In the genomic region with DNA sequence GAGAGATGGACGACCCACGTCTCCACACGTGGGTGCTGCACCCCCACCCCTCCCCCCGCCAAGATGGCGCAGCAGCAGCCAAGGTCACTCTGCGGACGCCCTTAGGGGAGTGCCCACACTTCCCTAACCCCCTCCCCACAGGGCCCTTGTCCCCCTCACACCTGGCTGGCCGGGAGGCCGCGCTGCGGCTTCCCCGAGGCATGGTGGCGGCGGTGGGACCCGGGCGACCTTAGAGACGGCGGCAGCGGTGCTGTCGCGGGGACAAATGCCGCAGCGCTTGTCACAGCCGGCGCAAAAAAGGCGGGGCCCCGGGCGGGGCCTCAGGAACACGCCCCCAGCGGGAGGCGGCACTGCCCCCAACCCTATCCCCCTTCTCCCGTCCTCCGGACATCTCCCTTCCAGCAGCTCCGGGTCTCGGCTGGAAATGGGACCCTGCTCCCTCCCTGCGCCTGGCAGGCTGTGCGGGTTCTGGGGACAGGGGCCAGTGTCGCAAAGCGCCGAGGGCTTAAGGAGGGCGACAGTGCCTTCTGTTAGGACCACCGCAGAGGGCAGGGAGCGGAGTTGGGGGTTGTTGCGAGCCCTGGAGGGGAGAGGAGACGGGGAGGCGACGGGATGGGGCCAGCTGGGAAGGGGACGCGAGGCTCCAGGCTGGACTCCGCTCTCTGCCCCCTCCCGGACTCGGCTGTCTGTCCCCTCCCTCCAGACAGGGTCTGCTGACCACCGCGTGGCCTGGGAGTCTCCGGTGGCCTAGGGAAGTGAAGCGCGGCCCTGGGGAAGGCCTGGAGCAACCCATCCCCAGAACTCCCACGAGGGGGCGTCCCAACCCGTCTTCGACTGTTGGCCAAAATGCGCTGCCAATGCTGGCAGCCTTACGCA, we compare ENCODE assay signal across 8 cellular contexts. TPM values are rescaled to one million over a fixed set of nuclear protein-coding genes. Genes with fewer than 3 reads are reported as not detected.
DNase-seq lines count a peak whose midpoint lies in the region; ATAC-seq lines count a peak whose summit lies in the region.

A gene (minus strand): TSS at position 300 of the 876 bp plus-strand sequence. CDS start 98 bp downstream, at position 202.

- H3K27me3 ChIP-seq in effector memory CD4-positive, alpha-beta T cell (replicated peaks; ENCODE audit: control insufficient read depth, insufficient read depth, low read length, poor library complexity, severe bottlenecking) = no peaks in the 10 kb centered on the region
- peaks cover 0 to 4% of the 10 kb centered on the region in 2 experiments for H3K27me3 ChIP-seq in mesenchymal stem cell (ENCODE audit: control insufficient read depth in 1 of 2, insufficient read depth in 1 of 2, low read length in 2 of 2)

- H2BK12ac ChIP-seq in mesenchymal stem cell (ENCODE audit: low read length in 2 of 2) = peak within 1 kb of the TSS; percentile 37 to 90

- H3K4me3 Mint-ChIP-seq in activated CD8-positive, alpha-beta T cell treated with anti-CD3 and anti-CD28 coated beads, Interleukin-2, amount 10 ng/mL, durations not matched to agents 7 days and 5 days = peak within 1 kb of the TSS; percentile 82

- peaks cover 20% of the 10 kb centered on the region for H3K36me3 Mint-ChIP-seq in activated CD8-positive, alpha-beta T cell treated with anti-CD3 and anti-CD28 coated beads, Interleukin-2, amount 10 ng/mL, durations not matched to agents 7 days and 5 days (ENCODE audit: low read depth)

- no peaks in the 10 kb centered on the region for H3K9me3 ChIP-seq in effector memory CD4-positive, alpha-beta T cell (ENCODE audit: control insufficient read depth, low read length)
- H3K9me3 ChIP-seq in mesenchymal stem cell (ENCODE audit: control insufficient read depth, low read length) = no peaks in the 10 kb centered on the region

- DNase-seq in GM03348 (ENCODE audit: low spot score) (peak; percentile 92), NCI-H82 (lab: John Stamatoyannopoulos, UW) (peak; percentile 90), mesenchymal stem cell (peak; percentile 88)
- DNase-seq in activated CD8-positive, alpha-beta T cell treated with anti-CD3 and anti-CD28 coated beads, Interleukin-2, amount 10 ng/mL, durations not matched to agents 7 days and 5 days = peak; percentile 84
- peak; percentile 44 to 62 (median 59) for DNase-seq in effector memory CD4-positive, alpha-beta T cell
- DNase-seq in stimulated activated CD8-positive, alpha-beta memory T cell treated with anti-CD3 and anti-CD28 coated beads, Interleukin-12 subunit alpha, Interleukin-12 subunit beta, amount 100 ng/mL, for 1 hour (ENCODE audit: low read depth) = peak; percentile 59

- peak within 1 kb of the TSS; percentile 98 for H4K91ac ChIP-seq in mesenchymal stem cell (ENCODE audit: low read length)

- peak within 1 kb of the TSS; percentile 91 for H2BK120ac ChIP-seq in mesenchymal stem cell (ENCODE audit: low read depth, low read length)

- peaks cover 59% of the 10 kb centered on the region for H3K4me1 Mint-ChIP-seq in activated CD8-positive, alpha-beta T cell treated with anti-CD3 and anti-CD28 coated beads, Interleukin-2, amount 10 ng/mL, durations not matched to agents 7 days and 5 days (ENCODE audit: low read depth)

- H3K14ac ChIP-seq in mesenchymal stem cell (ENCODE audit: low read length in 2 of 2) = peak within 1 kb of the TSS in 1 of 2 experiments; percentile 93

- peaks cover 37% of the 10 kb centered on the region for H3K4me1 ChIP-seq in effector memory CD4-positive, alpha-beta T cell (ENCODE audit: control insufficient read depth, insufficient read depth, low read length, poor library complexity, severe bottlenecking)
- peaks cover 41% of the 10 kb centered on the region for H3K4me1 ChIP-seq in mesenchymal stem cell (ENCODE audit: control insufficient read depth, insufficient read depth, low read depth, low read length)

- peak within 1 kb of the TSS; percentile 63 for H2BK15ac ChIP-seq in mesenchymal stem cell (ENCODE audit: low read depth, poor library complexity, severe bottlenecking)

- H3K18ac ChIP-seq in mesenchymal stem cell (ENCODE audit: low read depth in 1 of 2, low read length in 2 of 2) = peak within 1 kb of the TSS; percentile 74 to 88

- peak within 1 kb of the TSS; percentile 44 for H2AK5ac ChIP-seq in mesenchymal stem cell (ENCODE audit: low read length, severe bottlenecking)

- CTCF ChIA-PET in activated CD8-positive, alpha-beta T cell treated with anti-CD3 and anti-CD28 coated beads, Interleukin-2, amount 10 ng/mL, durations not matched to agents 7 days and 5 days (lab: Charles Lee) = interaction anchor here (0.6 to 3.2 kb wide), 7 partner anchors 12 to 1259 kb away, joined by 3 to 15 read pairs (median 4); a partner anchor contains a TSS

- no peaks in the 10 kb centered on the region for H3K9me3 Mint-ChIP-seq in activated CD8-positive, alpha-beta T cell treated with anti-CD3 and anti-CD28 coated beads, Interleukin-2, amount 10 ng/mL, durations not matched to agents 7 days and 5 days (ENCODE audit: insufficient read depth)

- POLR2A ChIA-PET in activated CD8-positive, alpha-beta T cell treated with anti-CD3 and anti-CD28 coated beads, Interleukin-2, amount 10 ng/mL, durations not matched to agents 7 days and 5 days (lab: Charles Lee) = interaction anchor here (0.7 to 2.2 kb wide), 6 partner anchors 10 to 90 kb away, joined by 3 to 9 read pairs (median 3); a partner anchor contains a TSS

- H3K23ac ChIP-seq in mesenchymal stem cell (ENCODE audit: low read length in 2 of 2) = peak within 1 kb of the TSS in 1 of 2 experiments; percentile 34

- H3K4me2 ChIP-seq in mesenchymal stem cell (ENCODE audit: low read length, poor library complexity, severe bottlenecking) = peak within 1 kb of the TSS; percentile 87

- no peak within 1 kb of the TSS for H2BK5ac ChIP-seq in mesenchymal stem cell (ENCODE audit: low read depth, low read length, poor library complexity, severe bottlenecking)

- ATAC-seq in HG03039 (IDR thresholded peaks at IDR 0.05; ENCODE audit: unreplicated experiment) (peak; percentile 44), GM18909 (IDR thresholded peaks at IDR 0.05; ENCODE audit: poor library complexity, unreplicated experiment) (no peak)
- ATAC-seq in activated CD8-positive, alpha-beta T cell treated with anti-CD3 and anti-CD28 coated beads, Interleukin-2, amount 10 ng/mL, durations not matched to agents 7 days and 5 days = peak; percentile 72

- peak within 1 kb of the TSS; percentile 82 to 89 for H3K4ac ChIP-seq in mesenchymal stem cell (ENCODE audit: low read depth in 1 of 2, low read length in 2 of 2)

- peak within 1 kb of the TSS; percentile 86 for H3K9ac ChIP-seq in mesenchymal stem cell (ENCODE audit: low read length)

- peaks cover 3% of the 10 kb centered on the region for H3K79me1 ChIP-seq in mesenchymal stem cell (replicated peaks; ENCODE audit: low read length, poor library complexity, severe bottlenecking)

- H4K8ac ChIP-seq in mesenchymal stem cell (ENCODE audit: low read length) = peak within 1 kb of the TSS; percentile 96

- peak within 1 kb of the TSS; percentile 98 for H3K4me3 ChIP-seq in effector memory CD4-positive, alpha-beta T cell (ENCODE audit: insufficient read depth, low read depth, low read length, poor library complexity, severe bottlenecking)
- peak within 1 kb of the TSS; percentile 61 to 78 for H3K4me3 ChIP-seq in mesenchymal stem cell (ENCODE audit: insufficient read depth in 1 of 2, low read depth in 1 of 2, low read length in 2 of 2)

- no peaks in the 10 kb centered on the region for H3K27me3 Mint-ChIP-seq in activated CD8-positive, alpha-beta T cell treated with anti-CD3 and anti-CD28 coated beads, Interleukin-2, amount 10 ng/mL, durations not matched to agents 7 days and 5 days (ENCODE audit: low read depth)

- H3K36me3 ChIP-seq in effector memory CD4-positive, alpha-beta T cell (ENCODE audit: control insufficient read depth, insufficient read depth, low read length) = no peaks in the 10 kb centered on the region
- peaks cover 0 to 16% of the 10 kb centered on the region in 2 experiments for H3K36me3 ChIP-seq in mesenchymal stem cell (ENCODE audit: control insufficient read depth in 1 of 2, insufficient read depth in 2 of 2, low read depth in 1 of 2, low read length in 2 of 2)

- peak within 1 kb of the TSS; percentile 56 for H2AFZ ChIP-seq in mesenchymal stem cell (ENCODE audit: low read depth, low read length)

- peak within 1 kb of the TSS; percentile 79 for H3K27ac Mint-ChIP-seq in activated CD8-positive, alpha-beta T cell treated with anti-CD3 and anti-CD28 coated beads, Interleukin-2, amount 10 ng/mL, durations not matched to agents 7 days and 5 days

- under 1% methylated on average over 50 of the region's 63 CpGs for WGBS in mesenchymal stem cell

- H3K27ac ChIP-seq in effector memory CD4-positive, alpha-beta T cell (ENCODE audit: insufficient read depth, low read length, poor library complexity, severe bottlenecking) = peak within 1 kb of the TSS; percentile 65
- no peak within 1 kb of the TSS for H3K27ac ChIP-seq in mesenchymal stem cell (ENCODE audit: low read length, poor library complexity, severe bottlenecking)

RNA-seq across cellular contexts. Expression of the gene that starts here (rescaled TPM):
- total RNA-seq in activated CD8-positive, alpha-beta T cell treated with anti-CD3 and anti-CD28 coated beads, Interleukin-2, amount 10 ng/mL, durations not matched to agents 7 days and 5 days = 100 to 1,000 TPM; 134 to 140 TPM
- 425 TPM for polyA plus RNA-seq in mesenchymal stem cell (2013, experiment 1 of 2)
- polyA plus RNA-seq in mesenchymal stem cell (2013, experiment 2 of 2) = 448 TPM
